Comparison of ENCODE assay signal across 16 cellular contexts in genomic region chr16:11721781-11722467, GRCh38. TPM values are rescaled to one million over a fixed set of nuclear protein-coding genes. Genes with fewer than 3 reads are reported as not detected.
A peak's percentile ranks its signal among the peaks of the same experiment; 100 is the strongest.
DNase-seq lines count a peak whose midpoint lies in the region; ATAC-seq, FAIRE-seq and TF ChIP-seq lines count a peak whose summit lies in the region.
"Had no signal": no experiment of that assay in that cellular context is flagged by ENCODE, and none has a peak within 500 bp of the region (broad histone marks: within the 10 kb centered on the region; RNA-seq: fewer than 3 reads in every experiment).

No MANE protein-coding gene starts in this region.

- SMC1A ChIA-PET in GM12878 (lab: Charles Lee; ENCODE audit: uncharacterized antibody, unreplicated experiment): no interaction called here

- H3K9me3 Mint-ChIP-seq in CD4-positive, alpha-beta T cell: no peaks in the 10 kb centered on the region
- no peaks in the 10 kb centered on the region for H3K9me3 Mint-ChIP-seq in Calu3 (ENCODE audit: low read depth, unreplicated experiment)
- H3K9me3 Mint-ChIP-seq in naive thymus-derived CD8-positive, alpha-beta T cell: no peaks in the 10 kb centered on the region
- H3K9me3 Mint-ChIP-seq: immature natural killer cell had no signal

- H3K4me1 ChIP-seq in GM12878 (ENCODE audit: control insufficient read depth, insufficient read depth, low read length) (peaks cover 3% of the 10 kb centered on the region; the same call in 1 of the 2 replicates), testis (no peaks in the 10 kb centered on the region)

- peak overlapping the region; percentile 1 for H3K27ac Mint-ChIP-seq in CD4-positive, alpha-beta T cell
- H3K27ac Mint-ChIP-seq in Calu3 (ENCODE audit: unreplicated experiment): no peak overlapping the region
- peak overlapping the region in 7 of 10 donors; percentile 3 to 79 (median 46) for H3K27ac Mint-ChIP-seq in naive thymus-derived CD8-positive, alpha-beta T cell

- in situ Hi-C loops in GM12878 (cut with MboI): no loop called here

- H3K27me3 Mint-ChIP-seq in CD4-positive, alpha-beta T cell: no peaks in the 10 kb centered on the region
- H3K27me3 Mint-ChIP-seq in Calu3 (ENCODE audit: unreplicated experiment): no peaks in the 10 kb centered on the region
- H3K27me3 Mint-ChIP-seq in naive thymus-derived CD8-positive, alpha-beta T cell: no peaks in the 10 kb centered on the region

- peaks cover 76% of the 10 kb centered on the region for H3K36me3 Mint-ChIP-seq in CD4-positive, alpha-beta T cell (ENCODE audit: low read depth)
- peaks cover 55% of the 10 kb centered on the region for H3K36me3 Mint-ChIP-seq in Calu3 (ENCODE audit: insufficient read depth, unreplicated experiment)
- H3K36me3 Mint-ChIP-seq in naive thymus-derived CD8-positive, alpha-beta T cell: peaks cover 6 to 79% (median 11%) of the 10 kb centered on the region in 3 donors

- FAIRE-seq in GM12878 (lab: Jason Lieb, UNC) (no peak), frontal cortex (lab: Jason Lieb, UNC) (no peak)
- FAIRE-seq: GM19239 had no signal

- H3K36me3 ChIP-seq in GM12878 (ENCODE audit: control insufficient read depth in 2 of 2, insufficient read depth in 2 of 2, low read length in 1 of 2): peaks cover 14 to 36% of the 10 kb centered on the region in 2 experiments
- no peaks in the 10 kb centered on the region for H3K36me3 ChIP-seq in testis (ENCODE audit: low read depth, missing control alignments)

- intact Hi-C loops in CD4-positive, alpha-beta T cell (cut with DNase I, micrococcal nuclease): no loop called here
- intact Hi-C loops in Calu3 (cut with micrococcal nuclease; ENCODE audit: unreplicated experiment) (no loop called here), GM12878 (cut with micrococcal nuclease; ENCODE audit: unreplicated experiment) (no loop called here), testis (cut with DNase I; ENCODE audit: low total_unique reads) (no loop called here)

- no peak for TF ChIP-seq EP300 in GM12878 (IDR thresholded peaks at IDR 0.05; ENCODE audit: borderline replicate concordance in 1 of 2, control insufficient read depth in 1 of 2, low read depth in 2 of 2, low read length in 2 of 2)

- no peak overlapping the region for H3K9ac ChIP-seq in GM12878 (ENCODE audit: control insufficient read depth, insufficient read depth, low read length)

- H4K20me1 ChIP-seq in GM12878 (ENCODE audit: control insufficient read depth, insufficient read depth): no peaks in the 10 kb centered on the region; the same call in 1 of the 2 replicates

- H3K4me2 ChIP-seq in GM12878 (ENCODE audit: control insufficient read depth, insufficient read depth): no peak overlapping the region

- ATAC-seq in CD4-positive, alpha-beta T cell (ENCODE audit: poor library complexity): no peak
- no peak for ATAC-seq in GM12878
- no peak for ATAC-seq in naive thymus-derived CD8-positive, alpha-beta T cell
- ATAC-seq in HG03025 (IDR thresholded peaks at IDR 0.05; ENCODE audit: low FRiP score, unreplicated experiment): no peak
- ATAC-seq in HG03108 (IDR thresholded peaks at IDR 0.05; ENCODE audit: unreplicated experiment): no peak

- RAD21 ChIA-PET in GM12878 (lab: Charles Lee; ENCODE audit: unreplicated experiment): interaction anchor here (1.5 kb wide), 1 partner anchor 190 kb away, joined by 3 read pairs; no protein-coding TSS in a partner anchor

- H3K4me3 Mint-ChIP-seq in CD4-positive, alpha-beta T cell: no peak overlapping the region
- H3K4me3 Mint-ChIP-seq in Calu3 (ENCODE audit: low read depth, unreplicated experiment): no peak overlapping the region
- no peak overlapping the region for H3K4me3 Mint-ChIP-seq in naive thymus-derived CD8-positive, alpha-beta T cell
- H3K4me3 Mint-ChIP-seq: immature natural killer cell had no signal

- no peak for TF ChIP-seq CTCF in CD4-positive, alpha-beta T cell (IDR thresholded peaks at IDR 0.05)
- TF ChIP-seq CTCF in Calu3 (IDR thresholded peaks at IDR 0.05; ENCODE audit: unreplicated experiment) (no peak), GM12878 (IDR thresholded peaks at IDR 0.05 in 2 of 3, conservative IDR thresholded peaks at IDR 0.05 in 1 of 3; ENCODE audit: control insufficient read depth in 2 of 3, extremely low read depth in 1 of 3, insufficient read depth in 1 of 3, low read depth in 3 of 3, low read length in 3 of 3) (no peak), testis (IDR thresholded peaks at IDR 0.05) (no peak)

- no peak overlapping the region for H2AFZ ChIP-seq in GM12878 (ENCODE audit: control insufficient read depth, low read depth, low read length)

- H3K27me3 ChIP-seq in CD4-positive, alpha-beta T cell (ENCODE audit: control insufficient read depth, insufficient read depth, low read length): no peaks in the 10 kb centered on the region
- H3K27me3 ChIP-seq in GM12878 (replicated peaks in 1 of 2; ENCODE audit: control insufficient read depth in 2 of 2, insufficient read depth in 2 of 2, low read length in 1 of 2) (no peaks in the 10 kb centered on the region), testis (no peaks in the 10 kb centered on the region)
- H3K27me3 ChIP-seq: brain microvascular endothelial cell had no signal

- H3K4me1 Mint-ChIP-seq in CD4-positive, alpha-beta T cell (ENCODE audit: low read depth): peaks cover 10% of the 10 kb centered on the region
- peaks cover 31% of the 10 kb centered on the region for H3K4me1 Mint-ChIP-seq in Calu3 (ENCODE audit: low read depth, unreplicated experiment)
- H3K4me1 Mint-ChIP-seq in naive thymus-derived CD8-positive, alpha-beta T cell: peaks cover 6 to 24% (median 14%) of the 10 kb centered on the region in 4 donors

- H3K27ac ChIP-seq in CD4-positive, alpha-beta T cell (ENCODE audit: low read depth, low read length): no peak overlapping the region
- H3K27ac ChIP-seq in GM12878 (ENCODE audit: control insufficient read depth, insufficient read depth) (no peak overlapping the region), testis (no peak overlapping the region)
- H3K27ac ChIP-seq: brain microvascular endothelial cell had no signal

- no peaks in the 10 kb centered on the region for H3K9me3 ChIP-seq in CD4-positive, alpha-beta T cell (ENCODE audit: control insufficient read depth, low read length)
- H3K9me3 ChIP-seq in GM12878 (replicated peaks; ENCODE audit: control insufficient read depth, insufficient read depth, low read length): no peaks in the 10 kb centered on the region
- H3K9me3 ChIP-seq in testis: no peaks in the 10 kb centered on the region

- BruUV-seq in Calu3 (replicated peaks; lab: Mats Ljungman, UMichigan) (no TSS peak), GM12878 (replicated peaks; lab: Mats Ljungman, UMichigan) (TSS peak; percentile 22)

- TF ChIP-seq RAD21 in GM12878 (IDR thresholded peaks at IDR 0.05; ENCODE audit: insufficient read depth, low read depth, low read length): no peak

- POLR2A ChIA-PET in CD4-positive, alpha-beta T cell (lab: Charles Lee): no interaction called here
- POLR2A ChIA-PET in GM12878 (lab: Charles Lee): no interaction called here
- POLR2A ChIA-PET in naive thymus-derived CD8-positive, alpha-beta T cell (lab: Charles Lee): interaction anchor here (0.9 to 1.0 kb wide), 2 partner anchors 21 to 75 kb away, joined by 3 to 4 read pairs; partner anchors contain the start of genes TXNDC11 and ZC3H7A

- CTCF ChIA-PET in CD4-positive, alpha-beta T cell (lab: Charles Lee): no interaction called here
- CTCF ChIA-PET in Calu3 (lab: Charles Lee): no interaction called here
- CTCF ChIA-PET in GM12878 (lab: Yijun Ruan, JAX): interaction anchor here (0.6 to 1.0 kb wide), 3 partner anchors 8 to 155 kb away, joined by 3 read pairs; partner anchors contain the start of gene ZC3H7A

- 100% methylated on average over 4 of the region's 4 CpGs for WGBS in GM12878 (ENCODE audit: insufficient coverage, insufficient replicate concordance, low lambda C conversion rate, missing lambda C conversion rate)
- 93 to 95% methylated on average over 4 of the region's 4 CpGs for WGBS in testis, 2 donors

- peaks cover 6% of the 10 kb centered on the region for H3K79me2 ChIP-seq in GM12878 (ENCODE audit: control insufficient read depth, insufficient read depth, low read length)

- no peak for DNase-seq in CD4-positive, alpha-beta T cell
- peak; percentile 21 for DNase-seq in Calu3
- no peak for DNase-seq in GM12878 (ENCODE audit: low read depth, low spot score)
- DNase-seq in naive thymus-derived CD8-positive, alpha-beta T cell: no peak
- DNase-seq in testis: no peak
- no peak for DNase-seq in frontal cortex (ENCODE audit: low spot score in 2 of 2)
- DNase-seq: activated gamma-delta T cell treated with Interleukin-2 at 50 U/mL for 16 hours, brain microvascular endothelial cell, C1 segment of cervical spinal cord, DND-41, glutamatergic neuron, immature natural killer cell, NCI-H748 treated with DMSO at 0.1 percent for 48 hours had no signal

- no peak overlapping the region for H3K4me3 ChIP-seq in GM12878
- no peak overlapping the region for H3K4me3 ChIP-seq in testis

- TF ChIP-seq POLR2A in GM12878 (IDR thresholded peaks at IDR 0.05; ENCODE audit: low read depth, low read length): no peak
- no peak for TF ChIP-seq POLR2A in testis (IDR thresholded peaks at IDR 0.05)

RNA-seq across cellular contexts. Expression of gene TXNDC11, which starts 20.7 kb away (rescaled TPM):
- 100 to 1,000 TPM; 111 to 112 TPM for total RNA-seq in CD4-positive, alpha-beta T cell
- total RNA-seq in Calu3 (2022) (51.3 and 52.1 TPM in 2 replicates), GM12878 (2014; rRNA removed) (54.4 and 59.1 TPM in 2 replicates), GM12878 (2014; rRNA removed; fragmentation: Illumina TruSeq; extraction: Trizol) (33.3 and 43.1 TPM in 2 replicates), GM12878 (2021) (45.8 and 51.8 TPM in 2 replicates), testis (10 to 100 TPM; 42.3 to 45.3 TPM), frontal cortex (8.6 TPM)
- total RNA-seq in GM12878 (2013; cell fraction: nucleolus; rRNA removed): 97.8 and 99.6 TPM in 2 replicates
- polyA plus RNA-seq in GM12878 (2011; ENCODE audit: low read depth): 38.0 TPM
- polyA plus RNA-seq in GM12878 (2011; rRNA removed) (71.0 and 86.7 TPM in 2 replicates), GM12878 (2014; fragmentation: Illumina TruSeq; extraction: Trizol) (40.7 and 49.9 TPM in 2 replicates), GM12878 (2014; fragmentation: Nextera tagmentation; extraction: Ambion mirVana) (1 to 10 TPM; 1.7 to 7.3 TPM), GM12878 (2014; rRNA removed) (57.0 and 59.9 TPM in 2 replicates), GM12878 (2016; fragmentation: Nextera tagmentation; extraction: Ambion mirVana) (10 to 100 TPM; 69.8 to 70.7 TPM), testis (ENCODE audit: insufficient read depth, low read depth, low replicate concordance) (34.4 TPM)
- 96.3 and 103 TPM in 2 replicates for polyA plus RNA-seq in GM12878 (2011; cell fraction: cytosol; rRNA removed)
- polyA plus RNA-seq in GM12878 (2011; cell fraction: nucleus; rRNA removed): 86.4 and 91.4 TPM in 2 replicates
- 48.2 and 55.5 TPM in 2 replicates for polyA plus RNA-seq in GM12878 (2012)
- polyA minus RNA-seq in GM12878 (2011; rRNA and poly(A)+ RNA removed): 79.2 and 95.3 TPM in 2 replicates
- 28.7 and 34.5 TPM in 2 replicates for polyA minus RNA-seq in GM12878 (2011; cell fraction: cytosol; rRNA and poly(A)+ RNA removed)
- polyA minus RNA-seq in GM12878 (2011; cell fraction: nucleus; rRNA and poly(A)+ RNA removed): 27.4 and 50.4 TPM in 2 replicates
- 10 to 100 TPM; 35.3 to 41.8 TPM for total RNA-seq in naive thymus-derived CD8-positive, alpha-beta T cell
- polyA plus RNA-seq in naive thymus-derived CD8-positive, alpha-beta T cell: 10 to 100 TPM; 31.8 to 46.8 (median 35.4) TPM

RNA-seq across cellular contexts. Expression of gene SNN, which starts 53.7 kb away (rescaled TPM):
- 10 to 100 TPM; 76.3 to 79.7 TPM for total RNA-seq in CD4-positive, alpha-beta T cell
- total RNA-seq in Calu3 (2022): 26.0 and 31.3 TPM in 2 replicates
- 34.4 and 35.4 TPM in 2 replicates for total RNA-seq in GM12878 (2013; cell fraction: nucleolus; rRNA removed)
- 25.6 and 28.2 TPM in 2 replicates for total RNA-seq in GM12878 (2014; rRNA removed)
- total RNA-seq in GM12878 (2014; rRNA removed; fragmentation: Illumina TruSeq; extraction: Trizol): 26.9 and 27.3 TPM in 2 replicates
- 38.5 and 40.4 TPM in 2 replicates for total RNA-seq in GM12878 (2021)
- 15.3 TPM for polyA plus RNA-seq in GM12878 (2011; ENCODE audit: low read depth)
- 32.8 and 43.4 TPM in 2 replicates for polyA plus RNA-seq in GM12878 (2011; rRNA removed)
- polyA plus RNA-seq in GM12878 (2011; cell fraction: cytosol; rRNA removed): 35.7 and 49.6 TPM in 2 replicates
- 25.6 and 27.0 TPM in 2 replicates for polyA plus RNA-seq in GM12878 (2011; cell fraction: nucleus; rRNA removed)
- 19.4 and 29.5 TPM in 2 replicates for polyA plus RNA-seq in GM12878 (2012)
- 26.5 and 32.4 TPM in 2 replicates for polyA plus RNA-seq in GM12878 (2014; fragmentation: Illumina TruSeq; extraction: Trizol)
- polyA plus RNA-seq in GM12878 (2014; fragmentation: Nextera tagmentation; extraction: Ambion mirVana): 1 to 10 TPM; 2.2 to 5.2 TPM
- 40.0 and 42.4 TPM in 2 replicates for polyA plus RNA-seq in GM12878 (2014; rRNA removed)
- polyA plus RNA-seq in GM12878 (2016; fragmentation: Nextera tagmentation; extraction: Ambion mirVana): 10 to 100 TPM; 17.4 to 22.6 TPM
- polyA minus RNA-seq in GM12878 (2011; rRNA and poly(A)+ RNA removed): 17.0 and 24.5 TPM in 2 replicates
- 10.7 and 12.4 TPM in 2 replicates for polyA minus RNA-seq in GM12878 (2011; cell fraction: cytosol; rRNA and poly(A)+ RNA removed)
- 9.7 and 16.1 TPM in 2 replicates for polyA minus RNA-seq in GM12878 (2011; cell fraction: nucleus; rRNA and poly(A)+ RNA removed)
- total RNA-seq in naive thymus-derived CD8-positive, alpha-beta T cell: 10 to 100 TPM; 24.4 to 25.9 TPM
- polyA plus RNA-seq in naive thymus-derived CD8-positive, alpha-beta T cell: 10 to 100 TPM; 16.0 to 26.9 (median 19.0) TPM
- total RNA-seq in testis: 10 to 100 TPM in 1 of 2 donors, 1 to 10 TPM in 1; 7.0 to 10.3 TPM
- 10.1 TPM for polyA plus RNA-seq in testis (ENCODE audit: insufficient read depth, low read depth, low replicate concordance)
- total RNA-seq in frontal cortex: 154 TPM
